ENCODE assay signal across 1 cellular context in genomic region chr16:50066482-50067289, GRCh38.
A peak's percentile ranks its signal among the peaks of the same experiment; 100 is the strongest.
TF ChIP-seq lines count a peak whose summit lies in the region.

No MANE protein-coding gene starts in this region.

TF ChIP-seq in H1, 55 proteins besides CTCF, POLR2A, EP300 and RAD21:
- TF ChIP-seq BRCA1 (IDR thresholded peaks at IDR 0.05; ENCODE audit: low read depth, low read length) (no peak), HDAC2 (IDR thresholded peaks at IDR 0.05; ENCODE audit: borderline replicate concordance in 1 of 2, low read depth in 2 of 2, low read length in 2 of 2) (peak in 1 of 2 experiments; percentile 8; a peak in 1 of 4 replicates), PHF8 (conservative IDR thresholded peaks at IDR 0.05; ENCODE audit: low read depth, low read length) (0 out of 2 replicates have a peak, but pooled peaks have one; percentile 5), EGR1 (IDR thresholded peaks at IDR 0.05; ENCODE audit: borderline replicate concordance, low read depth, low read length) (no peak), RXRA (IDR thresholded peaks at IDR 0.05; ENCODE audit: insufficient read depth, low read depth, low read length) (no peak), SP1 (IDR thresholded peaks at IDR 0.05; ENCODE audit: low read depth, low read length) (no peak), ASH2L (IDR thresholded peaks at IDR 0.05; ENCODE audit: low read length) (peak; percentile 29), USF2 (IDR thresholded peaks at IDR 0.05; ENCODE audit: low read length) (no peak), KDM4A (IDR thresholded peaks at IDR 0.05; ENCODE audit: low read depth, low read length, severe bottlenecking) (peak; percentile 95)
TF ChIP-seq in H1: peak in this region for 4.
